Comparison of ENCODE assay signal across 1 cellular context in the genomic region with DNA sequence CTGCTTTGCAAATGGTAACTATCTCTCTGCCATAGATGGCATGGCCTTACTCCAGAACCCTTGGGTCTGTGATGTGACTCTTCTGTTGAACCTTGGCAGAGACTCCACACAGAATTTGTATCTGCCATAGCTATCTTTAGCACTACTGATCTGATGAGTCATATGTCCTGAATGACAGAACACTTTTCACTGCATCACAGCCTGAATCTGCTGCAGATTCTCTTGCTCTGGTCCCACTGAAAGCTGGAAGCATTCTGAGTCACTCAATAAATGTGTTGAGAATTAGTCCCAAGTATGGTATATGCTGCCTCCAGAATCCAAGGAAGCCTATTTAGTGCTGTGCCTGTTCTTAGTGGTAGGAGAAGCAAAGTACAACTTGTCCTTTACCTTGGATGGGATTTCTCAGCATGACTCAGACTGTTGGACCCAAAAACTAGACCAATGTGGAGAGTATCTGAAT.
TF ChIP-seq lines count a peak whose summit lies in the region.

No MANE protein-coding gene starts in this region.

TF ChIP-seq in HepG2, 621 proteins besides CTCF, POLR2A, EP300 and RAD21 (continued from another document):
- TF ChIP-seq, protein P1, sequence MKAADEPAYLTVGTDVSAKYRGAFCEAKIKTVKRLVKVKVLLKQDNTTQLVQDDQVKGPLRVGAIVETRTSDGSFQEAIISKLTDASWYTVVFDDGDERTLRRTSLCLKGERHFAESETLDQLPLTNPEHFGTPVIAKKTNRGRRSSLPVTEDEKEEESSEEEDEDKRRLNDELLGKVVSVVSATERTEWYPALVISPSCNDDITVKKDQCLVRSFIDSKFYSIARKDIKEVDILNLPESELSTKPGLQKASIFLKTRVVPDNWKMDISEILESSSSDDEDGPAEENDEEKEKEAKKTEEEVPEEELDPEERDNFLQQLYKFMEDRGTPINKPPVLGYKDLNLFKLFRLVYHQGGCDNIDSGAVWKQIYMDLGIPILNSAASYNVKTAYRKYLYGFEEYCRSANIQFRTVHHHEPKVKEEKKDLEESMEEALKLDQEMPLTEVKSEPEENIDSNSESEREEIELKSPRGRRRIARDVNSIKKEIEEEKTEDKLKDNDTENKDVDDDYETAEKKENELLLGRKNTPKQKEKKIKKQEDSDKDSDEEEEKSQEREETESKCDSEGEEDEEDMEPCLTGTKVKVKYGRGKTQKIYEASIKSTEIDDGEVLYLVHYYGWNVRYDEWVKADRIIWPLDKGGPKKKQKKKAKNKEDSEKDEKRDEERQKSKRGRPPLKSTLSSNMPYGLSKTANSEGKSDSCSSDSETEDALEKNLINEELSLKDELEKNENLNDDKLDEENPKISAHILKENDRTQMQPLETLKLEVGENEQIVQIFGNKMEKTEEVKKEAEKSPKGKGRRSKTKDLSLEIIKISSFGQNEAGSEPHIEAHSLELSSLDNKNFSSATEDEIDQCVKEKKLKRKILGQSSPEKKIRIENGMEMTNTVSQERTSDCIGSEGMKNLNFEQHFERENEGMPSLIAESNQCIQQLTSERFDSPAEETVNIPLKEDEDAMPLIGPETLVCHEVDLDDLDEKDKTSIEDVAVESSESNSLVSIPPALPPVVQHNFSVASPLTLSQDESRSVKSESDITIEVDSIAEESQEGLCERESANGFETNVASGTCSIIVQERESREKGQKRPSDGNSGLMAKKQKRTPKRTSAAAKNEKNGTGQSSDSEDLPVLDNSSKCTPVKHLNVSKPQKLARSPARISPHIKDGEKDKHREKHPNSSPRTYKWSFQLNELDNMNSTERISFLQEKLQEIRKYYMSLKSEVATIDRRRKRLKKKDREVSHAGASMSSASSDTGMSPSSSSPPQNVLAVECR (CRISPR knock-in tag; IDR thresholded peaks at IDR 0.05; ENCODE audit: borderline replicate concordance), result no peak
- 0 out of 2 replicates have a peak, but pooled peaks have one; percentile 19 for TF ChIP-seq FOSL2 (CRISPR knock-in tag; IDR thresholded peaks at IDR 0.05)
- no peak for TF ChIP-seq ZSCAN29 (CRISPR knock-in tag; conservative IDR thresholded peaks at IDR 0.05)
- no peak for TF ChIP-seq ZNF530 (CRISPR knock-in tag; IDR thresholded peaks at IDR 0.05; ENCODE audit: low read depth)
- TF ChIP-seq NFKB2 (CRISPR knock-in tag; IDR thresholded peaks at IDR 0.05; ENCODE audit: borderline replicate concordance), result no peak
- TF ChIP-seq MAFF (IDR thresholded peaks at IDR 0.05; ENCODE audit: low read depth, low read length), result no peak
TF ChIP-seq in HepG2: peak in this region for 1.
